1 cellular context compared by ENCODE assay signal in genomic region chr12:46134205-46134811, GRCh38.
A peak's percentile ranks its signal among the peaks of the same experiment; 100 is the strongest.
TF ChIP-seq lines count a peak whose summit lies in the region.

No MANE protein-coding gene starts in this region.

TF ChIP-seq in HEK293, 187 proteins besides CTCF, POLR2A, EP300 and RAD21 (continued from another document and continues in another):
- TF ChIP-seq ZBTB6 (tag by site-specific recombination; IDR thresholded peaks at IDR 0.05), result no peak
- TF ChIP-seq ZNF837 (tag by site-specific recombination; IDR thresholded peaks at IDR 0.05), result no peak
- no peak for TF ChIP-seq ZNF394 (tag by site-specific recombination; IDR thresholded peaks at IDR 0.05; ENCODE audit: borderline replicate concordance)
- no peak for TF ChIP-seq ZNF211 (tag by site-specific recombination; IDR thresholded peaks at IDR 0.05; ENCODE audit: low read depth)
- peak; percentile 34; the same call in 1 of the 2 replicates for TF ChIP-seq TCF7L2 (IDR thresholded peaks at IDR 0.05; ENCODE audit: borderline replicate concordance, low read depth, low read length)
- no peak for TF ChIP-seq ZNF449 (tag by site-specific recombination; IDR thresholded peaks at IDR 0.05)
- TF ChIP-seq ZNF366 (tag by site-specific recombination; conservative IDR thresholded peaks at IDR 0.05), result no peak
- TF ChIP-seq PRDM4 (tag by site-specific recombination; IDR thresholded peaks at IDR 0.05), result peak; percentile 83
- no peak; the same call in 1 of the 2 replicates for TF ChIP-seq SCRT1 (tag by site-specific recombination; IDR thresholded peaks at IDR 0.05; ENCODE audit: borderline replicate concordance)
- no peak for TF ChIP-seq ZFP69B (tag by site-specific recombination; IDR thresholded peaks at IDR 0.05)
- peak; percentile 35; the same call in 1 of the 2 replicates for TF ChIP-seq ATF2 (tag by site-specific recombination; IDR thresholded peaks at IDR 0.05; ENCODE audit: low read depth)
- peak; percentile 50; the same call in 1 of the 2 replicates for TF ChIP-seq SP7 (tag by site-specific recombination; IDR thresholded peaks at IDR 0.05)
- TF ChIP-seq ZBTB1 (tag by site-specific recombination; IDR thresholded peaks at IDR 0.05), result no peak
- TF ChIP-seq PRDM6 (tag by site-specific recombination; IDR thresholded peaks at IDR 0.05), result peak; percentile 94
- TF ChIP-seq PBX3 (CRISPR knock-in tag; IDR thresholded peaks at IDR 0.05), result no peak
- TF ChIP-seq ZNF24 (tag by site-specific recombination; IDR thresholded peaks at IDR 0.05), result no peak
- no peak for TF ChIP-seq ZNF654 (tag by site-specific recombination; IDR thresholded peaks at IDR 0.05; ENCODE audit: low read depth)
- TF ChIP-seq ZNF658 (tag by site-specific recombination; IDR thresholded peaks at IDR 0.05), result no peak
- TF ChIP-seq KLF1 (tag by site-specific recombination; IDR thresholded peaks at IDR 0.05), result no peak
- no peak for TF ChIP-seq PATZ1 (tag by site-specific recombination; IDR thresholded peaks at IDR 0.05)
- TF ChIP-seq ZNF513 (tag by site-specific recombination; IDR thresholded peaks at IDR 0.05), result peak; percentile 41; the same call in 1 of the 2 replicates
- TF ChIP-seq ZNF692 (tag by site-specific recombination; IDR thresholded peaks at IDR 0.05), result no peak
- peak; percentile 57; the same call in 1 of the 2 replicates for TF ChIP-seq ZNF10 (tag by site-specific recombination; IDR thresholded peaks at IDR 0.05)
- no peak for TF ChIP-seq ZFP3 (tag by site-specific recombination; IDR thresholded peaks at IDR 0.05; ENCODE audit: low read depth)
- TF ChIP-seq ZNF266 (tag by site-specific recombination; IDR thresholded peaks at IDR 0.05; ENCODE audit: low read depth), result no peak
- no peak for TF ChIP-seq ZIC2 (tag by site-specific recombination; IDR thresholded peaks at IDR 0.05)
- no peak for TF ChIP-seq ZNF23 (tag by site-specific recombination; IDR thresholded peaks at IDR 0.05; ENCODE audit: borderline replicate concordance)
- no peak for TF ChIP-seq ZNF677 (tag by site-specific recombination; IDR thresholded peaks at IDR 0.05)
- no peak for TF ChIP-seq PRDM2 (tag by site-specific recombination; IDR thresholded peaks at IDR 0.05; ENCODE audit: borderline replicate concordance)
- no peak for TF ChIP-seq ZNF2 (tag by site-specific recombination; IDR thresholded peaks at IDR 0.05)
- TF ChIP-seq ZNF777 (tag by site-specific recombination; IDR thresholded peaks at IDR 0.05; ENCODE audit: borderline replicate concordance), result no peak
- TF ChIP-seq ZNF155 (tag by site-specific recombination; IDR thresholded peaks at IDR 0.05), result no peak
- no peak for TF ChIP-seq ZNF473 (tag by site-specific recombination; IDR thresholded peaks at IDR 0.05)
- no peak for TF ChIP-seq BCL6B (tag by site-specific recombination; IDR thresholded peaks at IDR 0.05)
